26 cellular contexts compared by ENCODE assay signal in genomic region chr2:151344906-151345305, GRCh38. TPM values are rescaled to one million over a fixed set of nuclear protein-coding genes. Genes with fewer than 3 reads are reported as not detected.
"Had no signal": no experiment of that assay in that cellular context is flagged by ENCODE, and none has a peak within 500 bp of the region (broad histone marks: within the 10 kb centered on the region; RNA-seq: fewer than 3 reads in every experiment).

No MANE protein-coding gene starts in this region.

- H3K36me3 ChIP-seq: brain microvascular endothelial cell, colonic mucosa, MG63, WERI-Rb-1 had no signal

- DNase-seq: activated CD4-positive, alpha-beta T cell treated with anti-CD3 and anti-CD28 coated beads for 4 hours; activated CD8-positive, alpha-beta memory T cell treated with anti-CD3 and anti-CD28 coated beads, Interleukin-2, amount 50 U/mL, for 4 hours; activated CD8-positive, alpha-beta T cell treated with anti-CD3 and anti-CD28 coated beads for 36 hours; activated gamma-delta T cell treated with Interleukin-2 at 50 U/mL for 16 hours; activated naive CD4-positive, alpha-beta T cell treated with anti-CD3 and anti-CD28 coated beads, Interleukin-2, amount 10 ng/mL, durations not matched to agents 7 days and 5 days; activated naive CD8-positive, alpha-beta T cell treated with anti-CD3 and anti-CD28 coated beads for 36 hours; activated T-cell treated with anti-CD3 and anti-CD28 coated beads, Interleukin-2, amount 50 U/mL, for 72 hours; colonic mucosa; NCI-H1092 treated with DMSO at 0.1 percent for 48 hours; NCI-H1417 treated with DMSO at 0.1 percent for 48 hours; NCI-H1694; NCI-H2081; NCI-H510A treated with DMSO at 0.1 percent for 48 hours; NCI-H69; NK-92 treated with Interleukin-12 subunit alpha and Interleukin-12 subunit beta, amount 100 ng/mL, for 24 hours; PC-9; SHP77 treated with DMSO at 0.1 percent for 48 hours; T-cell; T-helper 2 cell; T1000; WERI-Rb-1 had no signal

- H3K4me1 ChIP-seq: colonic mucosa had no signal

- H3K27me3 ChIP-seq: brain microvascular endothelial cell, colonic mucosa had no signal

- H3K4me3 ChIP-seq: colonic mucosa, MG63, PC-9, SK-N-MC had no signal

- H3K27ac ChIP-seq: brain microvascular endothelial cell, colonic mucosa, PC-9, SK-N-MC, WERI-Rb-1 had no signal

- H3K9me3 ChIP-seq: colonic mucosa, MG63 had no signal

- ATAC-seq: activated CD4-positive, CD25-positive, alpha-beta regulatory T cell treated with anti-CD3 and anti-CD28 coated beads, Interleukin-2, amount 50 U/mL, for 24 hours; activated CD8-positive, alpha-beta T cell treated with anti-CD3 and anti-CD28 coated beads for 36 hours; activated T-cell treated with anti-CD3 and anti-CD28 coated beads, Interleukin-2, amount 50 U/mL, for 72 hours; T-cell had no signal

- H3K4me2 ChIP-seq: PC-9 had no signal

- H2AFZ ChIP-seq: PC-9 had no signal

RNA-seq across cellular contexts. Expression of gene TNFAIP6, which starts 12.5 kb away (rescaled TPM):
- total RNA-seq: activated CD8-positive, alpha-beta T cell treated with anti-CD3 and anti-CD28 coated beads for 36 hours; activated naive CD8-positive, alpha-beta T cell treated with anti-CD3 and anti-CD28 coated beads for 36 hours; activated T-cell treated with anti-CD3 and anti-CD28 coated beads, Interleukin-2, amount 50 U/mL, for 72 hours; activated T-helper 2 cell treated with anti-CD3 and anti-CD28 coated beads, Interferon-gamma antibody, Interleukin-2, Interleukin-4, amounts not matched to agents 10 μg/mL and 5 μg/mL and 100 μg/mL, durations not matched to agents 14 hours and 24 hours and 36 hours; PC-9; T-cell had no signal
